Comparison of ENCODE assay signal across 8 cellular contexts in the genomic region with DNA sequence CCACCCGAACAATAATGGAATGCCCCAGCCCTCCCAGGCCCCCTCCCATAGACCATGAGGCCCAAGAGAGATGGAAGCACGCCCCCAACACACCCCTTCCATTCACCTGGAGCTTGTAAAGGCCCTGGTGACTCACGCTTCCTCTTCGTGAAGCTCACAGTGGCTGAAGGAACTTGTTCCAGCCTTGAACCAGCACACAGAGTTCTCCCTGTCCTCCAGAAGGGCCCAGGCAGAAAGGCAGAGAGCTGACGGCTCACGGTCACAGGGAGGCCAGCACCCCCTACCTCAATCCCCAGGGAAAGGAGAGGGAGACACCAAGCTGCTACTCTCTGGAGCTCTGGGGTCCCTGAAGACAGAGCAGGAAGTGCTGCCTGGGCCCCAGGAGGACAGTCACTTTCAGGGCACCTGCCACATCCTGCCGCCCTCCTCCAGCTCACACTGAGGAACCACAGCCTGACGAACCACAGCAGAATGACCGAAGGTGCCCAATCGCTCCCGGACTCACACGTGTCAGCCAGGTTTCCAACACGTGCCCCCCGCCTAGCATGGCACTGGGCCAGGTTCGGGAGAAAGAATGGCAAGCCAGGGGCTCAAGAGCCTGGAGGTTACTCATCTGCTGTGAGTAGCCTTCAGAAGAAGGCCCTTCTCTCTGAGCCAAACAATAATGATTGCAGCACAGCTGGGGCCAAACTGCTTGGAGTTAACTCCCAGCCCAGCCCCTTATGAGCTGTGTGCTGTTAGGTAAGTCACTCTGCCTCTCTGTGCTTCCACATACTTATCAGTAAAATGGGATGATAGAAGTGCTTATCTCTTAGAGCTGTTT. TPM values are rescaled to one million over a fixed set of nuclear protein-coding genes. Genes with fewer than 3 reads are reported as not detected.
DNase-seq lines count a peak whose midpoint lies in the region; ATAC-seq and TF ChIP-seq lines count a peak whose summit lies in the region.

No MANE protein-coding gene starts in this region.

- H3K4me1 Mint-ChIP-seq in IgD-negative memory B cell, result peaks cover 22 to 29% (median 27%) of the 10 kb centered on the region in 3 donors

- H3K27me3 Mint-ChIP-seq in IgD-negative memory B cell, result no peaks in the 10 kb centered on the region

- DNase-seq in GM13976 (ENCODE audit: low spot score) (peak; percentile 74), fibroblast of mammary gland (ENCODE audit: low read depth) (peak; percentile 78), NCI-H187 treated with DMSO at 0.1 percent for 48 hours (lab: John Stamatoyannopoulos, UW) (no peak), amniotic stem cell (lab: John Stamatoyannopoulos, UW) (no peak)
- DNase-seq in activated CD8-positive, alpha-beta memory T cell treated with anti-CD3 and anti-CD28 coated beads for 24 hours, result peak; percentile 76

- in situ Hi-C loops in GM13976 (cut with MboI; ENCODE audit: low sequenced_read_pairs, unreplicated experiment), result no loop called here

- ATAC-seq in GM21717 (IDR thresholded peaks at IDR 0.05; ENCODE audit: unreplicated experiment), result peak; percentile 64

- no peak overlapping the region for H3K4me3 ChIP-seq in fibroblast of mammary gland (ENCODE audit: control insufficient read depth, low read depth, low read length)
- H3K4me3 ChIP-seq in skin epidermis, result no peak overlapping the region

- no peak for TF ChIP-seq CTCF in GM13976 (IDR thresholded peaks at IDR 0.05; ENCODE audit: borderline replicate concordance, control extremely low read depth, extremely low read depth, insufficient read depth, missing control alignments)
- no peak for TF ChIP-seq CTCF in fibroblast of mammary gland (conservative IDR thresholded peaks at IDR 0.05; ENCODE audit: control insufficient read depth, insufficient read depth, low read depth, low read length)

- H3K4me3 Mint-ChIP-seq in IgD-negative memory B cell, result peak overlapping the region; percentile 10 to 87 (median 48)

- peak overlapping the region; percentile 14 to 94 (median 83) for H3K27ac Mint-ChIP-seq in IgD-negative memory B cell

- peak overlapping the region in 20 of 21 experiments; percentile 14 to 90 (median 76) for H3K27ac ChIP-seq in skin epidermis

- no peaks in the 10 kb centered on the region for H3K9me3 Mint-ChIP-seq in IgD-negative memory B cell

- H3K36me3 Mint-ChIP-seq in IgD-negative memory B cell, result peaks cover 1% of the 10 kb centered on the region

RNA-seq across cellular contexts. Expression of gene DLG5, which starts 52.8 kb away (rescaled TPM):
- polyA plus RNA-seq in IgD-negative memory B cell, result 0.10 TPM

Comparison
In these comparisons a context has a peak if more than half of its experiments do, and no peak if none do; other contexts are left out.
1. DNase-seq: peak in GM13976 (single experiment), activated CD8-positive, alpha-beta memory T cell treated with anti-CD3 and anti-CD28 coated beads for 24 hours (single experiment) and fibroblast of mammary gland (single experiment); none in NCI-H187 treated with DMSO at 0.1 percent for 48 hours (single experiment) and amniotic stem cell (single experiment).